1 cellular context compared by ENCODE assay signal in the genomic region with DNA sequence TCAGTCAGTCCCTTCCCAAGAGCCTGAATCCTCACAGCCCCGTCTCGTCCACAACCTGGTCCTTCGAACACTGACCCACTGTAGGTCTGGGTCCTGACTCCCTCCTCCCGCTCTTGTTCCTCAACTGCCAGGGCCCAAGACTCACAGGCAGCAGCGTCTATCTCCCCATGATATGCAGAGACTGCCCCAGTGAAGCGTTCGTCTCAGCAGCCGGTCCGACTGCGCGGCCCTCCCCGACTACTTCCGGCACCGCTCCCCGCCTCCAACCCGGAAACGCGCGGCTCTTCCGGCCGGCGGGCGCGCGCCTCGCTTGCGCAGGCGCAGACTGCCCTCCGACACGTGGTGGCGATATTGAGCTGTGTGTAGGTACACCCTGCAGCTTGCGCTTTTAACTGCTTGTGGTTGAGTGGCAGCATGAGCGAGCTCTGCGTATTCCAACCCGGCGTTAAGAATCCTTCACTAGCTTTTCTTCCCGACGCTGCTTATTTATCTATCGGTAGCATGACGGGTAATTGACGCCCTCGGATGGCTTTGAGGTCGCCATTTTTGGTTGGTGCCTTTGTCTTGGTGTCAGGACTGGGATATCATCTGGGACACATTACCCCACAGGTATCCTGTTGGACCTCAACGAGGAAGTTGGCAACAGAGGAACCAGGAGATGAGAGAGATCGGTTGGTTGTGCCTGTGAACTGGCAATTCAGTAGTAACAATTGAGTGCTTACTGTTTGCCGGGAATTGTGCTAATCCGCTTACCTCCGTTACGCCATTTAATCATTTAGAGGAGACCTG.
TF ChIP-seq lines count a peak whose summit lies in the region.

A gene with protein sequence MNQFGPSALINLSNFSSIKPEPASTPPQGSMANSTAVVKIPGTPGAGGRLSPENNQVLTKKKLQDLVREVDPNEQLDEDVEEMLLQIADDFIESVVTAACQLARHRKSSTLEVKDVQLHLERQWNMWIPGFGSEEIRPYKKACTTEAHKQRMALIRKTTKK (minus strand): TSS at position 221 of the 789 bp plus-strand sequence. CDS start 20,986 bp downstream, outside the sequence.

TF ChIP-seq in HEK293, 187 proteins besides CTCF, POLR2A, EP300 and RAD21 (continued from another document):
- TF ChIP-seq, protein P1, sequence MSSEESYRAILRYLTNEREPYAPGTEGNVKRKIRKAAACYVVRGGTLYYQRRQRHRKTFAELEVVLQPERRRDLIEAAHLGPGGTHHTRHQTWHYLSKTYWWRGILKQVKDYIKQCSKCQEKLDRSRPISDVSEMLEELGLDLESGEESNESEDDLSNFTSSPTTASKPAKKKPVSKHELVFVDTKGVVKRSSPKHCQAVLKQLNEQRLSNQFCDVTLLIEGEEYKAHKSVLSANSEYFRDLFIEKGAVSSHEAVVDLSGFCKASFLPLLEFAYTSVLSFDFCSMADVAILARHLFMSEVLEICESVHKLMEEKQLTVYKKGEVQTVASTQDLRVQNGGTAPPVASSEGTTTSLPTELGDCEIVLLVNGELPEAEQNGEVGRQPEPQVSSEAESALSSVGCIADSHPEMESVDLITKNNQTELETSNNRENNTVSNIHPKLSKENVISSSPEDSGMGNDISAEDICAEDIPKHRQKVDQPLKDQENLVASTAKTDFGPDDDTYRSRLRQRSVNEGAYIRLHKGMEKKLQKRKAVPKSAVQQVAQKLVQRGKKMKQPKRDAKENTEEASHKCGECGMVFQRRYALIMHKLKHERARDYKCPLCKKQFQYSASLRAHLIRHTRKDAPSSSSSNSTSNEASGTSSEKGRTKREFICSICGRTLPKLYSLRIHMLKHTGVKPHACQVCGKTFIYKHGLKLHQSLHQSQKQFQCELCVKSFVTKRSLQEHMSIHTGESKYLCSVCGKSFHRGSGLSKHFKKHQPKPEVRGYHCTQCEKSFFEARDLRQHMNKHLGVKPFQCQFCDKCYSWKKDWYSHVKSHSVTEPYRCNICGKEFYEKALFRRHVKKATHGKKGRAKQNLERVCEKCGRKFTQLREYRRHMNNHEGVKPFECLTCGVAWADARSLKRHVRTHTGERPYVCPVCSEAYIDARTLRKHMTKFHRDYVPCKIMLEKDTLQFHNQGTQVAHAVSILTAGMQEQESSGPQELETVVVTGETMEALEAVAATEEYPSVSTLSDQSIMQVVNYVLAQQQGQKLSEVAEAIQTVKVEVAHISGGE (tag by site-specific recombination; conservative IDR thresholded peaks at IDR 0.05; ENCODE audit: low read depth) = peak; percentile 98
- TF ChIP-seq, protein P2, sequence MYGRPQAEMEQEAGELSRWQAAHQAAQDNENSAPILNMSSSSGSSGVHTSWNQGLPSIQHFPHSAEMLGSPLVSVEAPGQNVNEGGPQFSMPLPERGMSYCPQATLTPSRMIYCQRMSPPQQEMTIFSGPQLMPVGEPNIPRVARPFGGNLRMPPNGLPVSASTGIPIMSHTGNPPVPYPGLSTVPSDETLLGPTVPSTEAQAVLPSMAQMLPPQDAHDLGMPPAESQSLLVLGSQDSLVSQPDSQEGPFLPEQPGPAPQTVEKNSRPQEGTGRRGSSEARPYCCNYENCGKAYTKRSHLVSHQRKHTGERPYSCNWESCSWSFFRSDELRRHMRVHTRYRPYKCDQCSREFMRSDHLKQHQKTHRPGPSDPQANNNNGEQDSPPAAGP (tag by site-specific recombination; IDR thresholded peaks at IDR 0.05) = peak; percentile 82; the same call in 1 of the 2 replicates
- TF ChIP-seq ZBTB7A (tag by site-specific recombination; IDR thresholded peaks at IDR 0.05; ENCODE audit: low read depth) (0 out of 2 replicates have a peak, but pooled peaks have one; percentile 35), ZBTB44 (tag by site-specific recombination; IDR thresholded peaks at IDR 0.05) (peak; percentile 53; the same call in 1 of the 2 replicates), ZNF610 (tag by site-specific recombination; IDR thresholded peaks at IDR 0.05; ENCODE audit: borderline replicate concordance) (peak; percentile 69; the same call in 1 of the 2 replicates), ZNF324 (tag by site-specific recombination; IDR thresholded peaks at IDR 0.05) (peak; percentile 71), WT1 (tag by site-specific recombination; IDR thresholded peaks at IDR 0.05) (peak; percentile 51), ZNF514 (tag by site-specific recombination; IDR thresholded peaks at IDR 0.05) (no peak), ZNF76 (tag by site-specific recombination; IDR thresholded peaks at IDR 0.05; ENCODE audit: borderline replicate concordance, low read depth) (peak; percentile 90), ZNF266 (tag by site-specific recombination; IDR thresholded peaks at IDR 0.05; ENCODE audit: low read depth) (no peak), ZNF292 (tag by site-specific recombination; IDR thresholded peaks at IDR 0.05; ENCODE audit: borderline replicate concordance, low read depth) (no peak), ZNF2 (tag by site-specific recombination; IDR thresholded peaks at IDR 0.05) (peak; percentile 87), PRDM1 (tag by site-specific recombination; IDR thresholded peaks at IDR 0.05) (0 out of 2 replicates have a peak, but pooled peaks have one; percentile 2), ZNF549 (tag by site-specific recombination; IDR thresholded peaks at IDR 0.05) (no peak), ZFP37 (tag by site-specific recombination; IDR thresholded peaks at IDR 0.05) (peak; percentile 86), ZEB2 (tag by site-specific recombination; IDR thresholded peaks at IDR 0.05) (peak; percentile 59), ZNF16 (tag by site-specific recombination; IDR thresholded peaks at IDR 0.05; ENCODE audit: low read depth) (no peak), BCL11A (tag by site-specific recombination; IDR thresholded peaks at IDR 0.05; ENCODE audit: low read depth) (no peak), ZSCAN23 (tag by site-specific recombination; IDR thresholded peaks at IDR 0.05) (peak; percentile 73; the same call in 1 of the 2 replicates), ZNF248 (tag by site-specific recombination; IDR thresholded peaks at IDR 0.05) (no peak)
